1 cellular context compared by ENCODE assay signal in the genomic region with DNA sequence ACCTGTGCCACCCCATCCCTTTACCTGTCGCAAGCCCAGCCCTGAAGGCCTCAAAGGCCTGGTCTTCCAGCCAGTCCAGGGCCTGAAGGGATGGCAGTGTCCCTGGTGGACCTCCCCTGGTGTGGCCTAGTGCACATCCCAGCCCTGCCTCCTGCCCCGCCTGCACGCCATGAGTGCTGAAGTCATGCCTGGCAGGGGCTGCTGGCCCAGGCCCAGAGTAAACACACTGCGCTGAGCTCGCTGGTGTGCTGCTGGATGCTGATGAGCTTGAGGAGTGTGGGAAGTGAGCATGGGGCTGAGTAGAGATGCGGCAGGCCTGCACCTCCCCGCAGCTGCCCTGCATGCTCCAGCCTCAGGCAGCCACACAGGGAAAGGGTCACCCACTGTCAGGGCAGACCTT.
TF ChIP-seq lines count a peak whose summit lies in the region.

No MANE protein-coding gene starts in this region.

TF ChIP-seq in GM23338, 12 proteins besides CTCF, POLR2A, EP300 and RAD21:
- TF ChIP-seq, protein P1, sequence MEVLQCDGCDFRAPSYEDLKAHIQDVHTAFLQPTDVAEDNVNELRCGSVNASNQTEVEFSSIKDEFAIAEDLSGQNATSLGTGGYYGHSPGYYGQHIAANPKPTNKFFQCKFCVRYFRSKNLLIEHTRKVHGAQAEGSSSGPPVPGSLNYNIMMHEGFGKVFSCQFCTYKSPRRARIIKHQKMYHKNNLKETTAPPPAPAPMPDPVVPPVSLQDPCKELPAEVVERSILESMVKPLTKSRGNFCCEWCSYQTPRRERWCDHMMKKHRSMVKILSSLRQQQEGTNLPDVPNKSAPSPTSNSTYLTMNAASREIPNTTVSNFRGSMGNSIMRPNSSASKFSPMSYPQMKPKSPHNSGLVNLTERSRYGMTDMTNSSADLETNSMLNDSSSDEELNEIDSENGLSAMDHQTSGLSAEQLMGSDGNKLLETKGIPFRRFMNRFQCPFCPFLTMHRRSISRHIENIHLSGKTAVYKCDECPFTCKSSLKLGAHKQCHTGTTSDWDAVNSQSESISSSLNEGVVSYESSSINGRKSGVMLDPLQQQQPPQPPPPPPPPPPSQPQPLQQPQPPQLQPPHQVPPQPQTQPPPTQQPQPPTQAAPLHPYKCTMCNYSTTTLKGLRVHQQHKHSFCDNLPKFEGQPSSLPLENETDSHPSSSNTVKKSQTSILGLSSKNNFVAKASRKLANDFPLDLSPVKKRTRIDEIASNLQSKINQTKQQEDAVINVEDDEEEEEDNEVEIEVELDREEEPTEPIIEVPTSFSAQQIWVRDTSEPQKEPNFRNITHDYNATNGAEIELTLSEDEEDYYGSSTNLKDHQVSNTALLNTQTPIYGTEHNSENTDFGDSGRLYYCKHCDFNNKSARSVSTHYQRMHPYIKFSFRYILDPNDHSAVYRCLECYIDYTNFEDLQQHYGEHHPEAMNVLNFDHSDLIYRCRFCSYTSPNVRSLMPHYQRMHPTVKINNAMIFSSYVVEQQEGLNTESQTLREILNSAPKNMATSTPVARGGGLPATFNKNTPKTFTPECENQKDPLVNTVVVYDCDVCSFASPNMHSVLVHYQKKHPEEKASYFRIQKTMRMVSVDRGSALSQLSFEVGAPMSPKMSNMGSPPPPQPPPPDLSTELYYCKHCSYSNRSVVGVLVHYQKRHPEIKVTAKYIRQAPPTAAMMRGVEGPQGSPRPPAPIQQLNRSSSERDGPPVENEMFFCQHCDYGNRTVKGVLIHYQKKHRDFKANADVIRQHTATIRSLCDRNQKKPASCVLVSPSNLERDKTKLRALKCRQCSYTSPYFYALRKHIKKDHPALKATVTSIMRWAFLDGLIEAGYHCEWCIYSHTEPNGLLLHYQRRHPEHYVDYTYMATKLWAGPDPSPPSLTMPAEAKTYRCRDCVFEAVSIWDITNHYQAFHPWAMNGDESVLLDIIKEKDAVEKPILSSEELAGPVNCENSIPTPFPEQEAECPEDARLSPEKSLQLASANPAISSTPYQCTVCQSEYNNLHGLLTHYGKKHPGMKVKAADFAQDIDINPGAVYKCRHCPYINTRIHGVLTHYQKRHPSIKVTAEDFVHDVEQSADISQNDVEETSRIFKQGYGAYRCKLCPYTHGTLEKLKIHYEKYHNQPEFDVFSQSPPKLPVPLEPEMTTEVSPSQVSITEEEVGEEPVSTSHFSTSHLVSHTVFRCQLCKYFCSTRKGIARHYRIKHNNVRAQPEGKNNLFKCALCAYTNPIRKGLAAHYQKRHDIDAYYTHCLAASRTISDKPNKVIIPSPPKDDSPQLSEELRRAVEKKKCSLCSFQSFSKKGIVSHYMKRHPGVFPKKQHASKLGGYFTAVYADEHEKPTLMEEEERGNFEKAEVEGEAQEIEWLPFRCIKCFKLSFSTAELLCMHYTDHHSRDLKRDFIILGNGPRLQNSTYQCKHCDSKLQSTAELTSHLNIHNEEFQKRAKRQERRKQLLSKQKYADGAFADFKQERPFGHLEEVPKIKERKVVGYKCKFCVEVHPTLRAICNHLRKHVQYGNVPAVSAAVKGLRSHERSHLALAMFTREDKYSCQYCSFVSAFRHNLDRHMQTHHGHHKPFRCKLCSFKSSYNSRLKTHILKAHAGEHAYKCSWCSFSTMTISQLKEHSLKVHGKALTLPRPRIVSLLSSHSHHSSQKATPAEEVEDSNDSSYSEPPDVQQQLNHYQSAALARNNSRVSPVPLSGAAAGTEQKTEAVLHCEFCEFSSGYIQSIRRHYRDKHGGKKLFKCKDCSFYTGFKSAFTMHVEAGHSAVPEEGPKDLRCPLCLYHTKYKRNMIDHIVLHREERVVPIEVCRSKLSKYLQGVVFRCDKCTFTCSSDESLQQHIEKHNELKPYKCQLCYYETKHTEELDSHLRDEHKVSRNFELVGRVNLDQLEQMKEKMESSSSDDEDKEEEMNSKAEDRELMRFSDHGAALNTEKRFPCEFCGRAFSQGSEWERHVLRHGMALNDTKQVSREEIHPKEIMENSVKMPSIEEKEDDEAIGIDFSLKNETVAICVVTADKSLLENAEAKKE (CRISPR knock-in tag; IDR thresholded peaks at IDR 0.05) = no peak
- TF ChIP-seq STAT1 (IDR thresholded peaks at IDR 0.05; ENCODE audit: unreplicated experiment) (no peak), JUNB (IDR thresholded peaks at IDR 0.05; ENCODE audit: unreplicated experiment) (no peak), ZNF331 (CRISPR knock-in tag; IDR thresholded peaks at IDR 0.05; ENCODE audit: low read depth) (no peak), EZH2phosphoT487 (IDR thresholded peaks at IDR 0.05; ENCODE audit: unreplicated experiment) (no peak), ZNF114 (CRISPR knock-in tag; IDR thresholded peaks at IDR 0.05) (no peak), NANOG (IDR thresholded peaks at IDR 0.05; ENCODE audit: borderline replicate concordance) (no peak), EZH2 (IDR thresholded peaks at IDR 0.05; ENCODE audit: low read depth, unreplicated experiment) (no peak), CREB1 (CRISPR knock-in tag; IDR thresholded peaks at IDR 0.05; ENCODE audit: low read depth) (no peak), POLR2AphosphoS5 (IDR thresholded peaks at IDR 0.05; ENCODE audit: low read depth) (no peak)
- TF ChIP-seq, protein P2, sequence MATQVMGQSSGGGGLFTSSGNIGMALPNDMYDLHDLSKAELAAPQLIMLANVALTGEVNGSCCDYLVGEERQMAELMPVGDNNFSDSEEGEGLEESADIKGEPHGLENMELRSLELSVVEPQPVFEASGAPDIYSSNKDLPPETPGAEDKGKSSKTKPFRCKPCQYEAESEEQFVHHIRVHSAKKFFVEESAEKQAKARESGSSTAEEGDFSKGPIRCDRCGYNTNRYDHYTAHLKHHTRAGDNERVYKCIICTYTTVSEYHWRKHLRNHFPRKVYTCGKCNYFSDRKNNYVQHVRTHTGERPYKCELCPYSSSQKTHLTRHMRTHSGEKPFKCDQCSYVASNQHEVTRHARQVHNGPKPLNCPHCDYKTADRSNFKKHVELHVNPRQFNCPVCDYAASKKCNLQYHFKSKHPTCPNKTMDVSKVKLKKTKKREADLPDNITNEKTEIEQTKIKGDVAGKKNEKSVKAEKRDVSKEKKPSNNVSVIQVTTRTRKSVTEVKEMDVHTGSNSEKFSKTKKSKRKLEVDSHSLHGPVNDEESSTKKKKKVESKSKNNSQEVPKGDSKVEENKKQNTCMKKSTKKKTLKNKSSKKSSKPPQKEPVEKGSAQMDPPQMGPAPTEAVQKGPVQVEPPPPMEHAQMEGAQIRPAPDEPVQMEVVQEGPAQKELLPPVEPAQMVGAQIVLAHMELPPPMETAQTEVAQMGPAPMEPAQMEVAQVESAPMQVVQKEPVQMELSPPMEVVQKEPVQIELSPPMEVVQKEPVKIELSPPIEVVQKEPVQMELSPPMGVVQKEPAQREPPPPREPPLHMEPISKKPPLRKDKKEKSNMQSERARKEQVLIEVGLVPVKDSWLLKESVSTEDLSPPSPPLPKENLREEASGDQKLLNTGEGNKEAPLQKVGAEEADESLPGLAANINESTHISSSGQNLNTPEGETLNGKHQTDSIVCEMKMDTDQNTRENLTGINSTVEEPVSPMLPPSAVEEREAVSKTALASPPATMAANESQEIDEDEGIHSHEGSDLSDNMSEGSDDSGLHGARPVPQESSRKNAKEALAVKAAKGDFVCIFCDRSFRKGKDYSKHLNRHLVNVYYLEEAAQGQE (IDR thresholded peaks at IDR 0.05; ENCODE audit: unreplicated experiment) = no peak
- TF ChIP-seq, protein P3, sequence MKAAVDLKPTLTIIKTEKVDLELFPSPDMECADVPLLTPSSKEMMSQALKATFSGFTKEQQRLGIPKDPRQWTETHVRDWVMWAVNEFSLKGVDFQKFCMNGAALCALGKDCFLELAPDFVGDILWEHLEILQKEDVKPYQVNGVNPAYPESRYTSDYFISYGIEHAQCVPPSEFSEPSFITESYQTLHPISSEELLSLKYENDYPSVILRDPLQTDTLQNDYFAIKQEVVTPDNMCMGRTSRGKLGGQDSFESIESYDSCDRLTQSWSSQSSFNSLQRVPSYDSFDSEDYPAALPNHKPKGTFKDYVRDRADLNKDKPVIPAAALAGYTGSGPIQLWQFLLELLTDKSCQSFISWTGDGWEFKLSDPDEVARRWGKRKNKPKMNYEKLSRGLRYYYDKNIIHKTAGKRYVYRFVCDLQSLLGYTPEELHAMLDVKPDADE (IDR thresholded peaks at IDR 0.05) = no peak
